Comparison of ENCODE assay signal across 11 cellular contexts in genomic region chr7:30717181-30717580, GRCh38. TPM values are rescaled to one million over a fixed set of nuclear protein-coding genes. Genes with fewer than 3 reads are reported as not detected.
A peak's percentile ranks its signal among the peaks of the same experiment; 100 is the strongest.
DNase-seq lines count a peak whose midpoint lies in the region; ATAC-seq and TF ChIP-seq lines count a peak whose summit lies in the region.
"Had no signal": no experiment of that assay in that cellular context is flagged by ENCODE, and none has a peak within 500 bp of the region (broad histone marks: within the 10 kb centered on the region; RNA-seq: fewer than 3 reads in every experiment).

No MANE protein-coding gene starts in this region.

- no peak overlapping the region for H3K9ac ChIP-seq in Loucy (ENCODE audit: low read depth, low read length, poor library complexity, severe bottlenecking)

- H3K9me2 ChIP-seq in Loucy (replicated peaks; ENCODE audit: low read depth, low read length): no peaks in the 10 kb centered on the region

- peaks cover 3% of the 10 kb centered on the region; the same call in 1 of the 2 replicates for H3K9me3 ChIP-seq in Loucy (ENCODE audit: insufficient read depth, low read depth, low read length)
- H3K9me3 ChIP-seq in mucosa of descending colon: peaks cover 16% of the 10 kb centered on the region

- H4K20me1 ChIP-seq in Loucy (ENCODE audit: insufficient read depth, low read length, poor library complexity, severe bottlenecking): no peaks in the 10 kb centered on the region

- ATAC-seq in mucosa of descending colon: peak; percentile 81

- intact Hi-C loops in mucosa of descending colon (cut with DNase I, micrococcal nuclease): no loop called here

- H3K4me3 ChIP-seq in Loucy (ENCODE audit: low read length, poor library complexity, severe bottlenecking) (no peak overlapping the region), mucosa of descending colon (no peak overlapping the region)
- H3K4me3 ChIP-seq: stomach had no signal

- no peaks in the 10 kb centered on the region for H3K4me1 ChIP-seq in Loucy (ENCODE audit: insufficient read depth, low read length, poor library complexity, severe bottlenecking)
- H3K4me1 ChIP-seq in mucosa of descending colon (ENCODE audit: low read depth): no peaks in the 10 kb centered on the region
- H3K4me1 ChIP-seq: stomach had no signal

- no peaks in the 10 kb centered on the region for H3F3A ChIP-seq in Loucy (ENCODE audit: low read depth)

- no peaks in the 10 kb centered on the region for H3K27me3 ChIP-seq in Loucy (ENCODE audit: insufficient read depth, low read length, poor library complexity, severe bottlenecking)
- H3K27me3 ChIP-seq: stomach had no signal

- H3K79me2 ChIP-seq in Loucy (ENCODE audit: insufficient read depth, low read length): no peaks in the 10 kb centered on the region

- peak; percentile 32 for DNase-seq in EL
- DNase-seq in amniotic epithelial cell (ENCODE audit: low read depth): peak; percentile 15
- no peak for DNase-seq in mucosa of descending colon
- no peak for DNase-seq in cerebellar nuclear complex (lab: John Stamatoyannopoulos, UW)
- DNase-seq in NCI-H2196 treated with DMSO at 0.1 percent for 48 hours (lab: John Stamatoyannopoulos, UW; ENCODE audit: unreplicated experiment): no peak
- no peak for DNase-seq in NCI-H1694 (lab: John Stamatoyannopoulos, UW)
- no peak for DNase-seq in NCI-H2107 (lab: John Stamatoyannopoulos, UW)
- DNase-seq: naive B cell, NCI-H446 treated with DMSO at 0.1 percent for 48 hours, stomach had no signal

- peak; percentile 33; the same call in 1 of the 2 replicates for TF ChIP-seq CTCF in Loucy (conservative IDR thresholded peaks at IDR 0.05; ENCODE audit: low read length)
- no peak for TF ChIP-seq CTCF in mucosa of descending colon (IDR thresholded peaks at IDR 0.05)

- no peaks in the 10 kb centered on the region for H3K36me3 ChIP-seq in Loucy (ENCODE audit: insufficient read depth, low read length)
- no peaks in the 10 kb centered on the region for H3K36me3 ChIP-seq in mucosa of descending colon (ENCODE audit: low read depth)
- H3K36me3 ChIP-seq: stomach had no signal

- H2AFZ ChIP-seq in Loucy (ENCODE audit: low read length): no peak overlapping the region

- no peak overlapping the region for H3K4me2 ChIP-seq in Loucy (ENCODE audit: low read depth, low read length, poor library complexity, severe bottlenecking)

RNA-seq across cellular contexts. Expression of gene INMT, which starts 34.8 kb away (rescaled TPM):
- total RNA-seq in mucosa of descending colon: 1 to 10 TPM; 1.6 to 7.5 (median 7.2) TPM

RNA-seq across cellular contexts. Expression of gene CRHR2, which starts 34.9 kb away (rescaled TPM):
- not detected for total RNA-seq in mucosa of descending colon
- total RNA-seq: stomach had no signal

RNA-seq across cellular contexts. Expression of gene MINDY4, which starts 54.0 kb away (rescaled TPM):
- total RNA-seq in mucosa of descending colon: 1 to 10 TPM; 4.0 to 9.1 (median 4.7) TPM

Comparison
In these comparisons a context has a peak if more than half of its experiments do, and no peak if none do; other contexts are left out.
1. DNase-seq: peak in EL (single experiment) and amniotic epithelial cell (single experiment); none in mucosa of descending colon (0 of 3), cerebellar nuclear complex (0 of 2), NCI-H2196 treated with DMSO at 0.1 percent for 48 hours (single experiment), NCI-H1694 (single experiment) and NCI-H2107 (single experiment).